In genomic region chr18:67151366-67151765, GRCh38 we compare ENCODE assay signal across 28 cellular contexts.
DNase-seq lines count a peak whose midpoint lies in the region; ATAC-seq and TF ChIP-seq lines count a peak whose summit lies in the region.
"Had no signal": no experiment of that assay in that cellular context is flagged by ENCODE, and none has a peak within 500 bp of the region (broad histone marks: within the 10 kb centered on the region; RNA-seq: fewer than 3 reads in every experiment).

No MANE protein-coding gene starts in this region.

- intact Hi-C loops in OCI-LY7 (cut with micrococcal nuclease; ENCODE audit: unreplicated experiment): no loop called here

- no peaks in the 10 kb centered on the region for H3K9me3 ChIP-seq in OCI-LY7 (ENCODE audit: low read length)
- H3K9me3 ChIP-seq: Peyer's patch, prostate gland, SJCRH30, upper lobe of left lung had no signal

- no peak overlapping the region for H2AFZ ChIP-seq in OCI-LY7 (ENCODE audit: low read length)

- H3K36me3 Mint-ChIP-seq in WTC11 (no peaks in the 10 kb centered on the region), neural crest cell (ENCODE audit: low read depth) (no peaks in the 10 kb centered on the region)
- H3K36me3 Mint-ChIP-seq in natural killer cell treated with Interleukin-12 subunit alpha and Interleukin-12 subunit beta and Interleukin-15 and Interleukin-18, amount 100 ng/mL, for 72 hours: no peaks in the 10 kb centered on the region
- H3K36me3 Mint-ChIP-seq: activated naive CD4-positive, alpha-beta T cell treated with anti-CD3 and anti-CD28 coated beads, Interleukin-2, amount 10 ng/mL, durations not matched to agents 7 days and 5 days had no signal

- H3K36me3 ChIP-seq in OCI-LY7 (ENCODE audit: insufficient read depth, low read length): no peaks in the 10 kb centered on the region
- H3K36me3 ChIP-seq: Peyer's patch, prostate gland, SJCRH30, upper lobe of left lung had no signal

- no peak overlapping the region for H3K27ac ChIP-seq in OCI-LY7 (ENCODE audit: low read depth, low read length, poor library complexity, severe bottlenecking)
- H3K27ac ChIP-seq: 22Rv1, Peyer's patch, prostate gland, SJCRH30, upper lobe of left lung had no signal

- H3K27me3 Mint-ChIP-seq in WTC11 (ENCODE audit: low read depth) (no peaks in the 10 kb centered on the region), neural crest cell (ENCODE audit: low read depth) (no peaks in the 10 kb centered on the region)
- H3K27me3 Mint-ChIP-seq in natural killer cell treated with Interleukin-12 subunit alpha and Interleukin-12 subunit beta and Interleukin-15 and Interleukin-18, amount 100 ng/mL, for 72 hours: no peaks in the 10 kb centered on the region
- H3K27me3 Mint-ChIP-seq: activated naive CD4-positive, alpha-beta T cell treated with anti-CD3 and anti-CD28 coated beads, Interleukin-2, amount 10 ng/mL, durations not matched to agents 7 days and 5 days had no signal

- no peaks in the 10 kb centered on the region for H3K9me3 Mint-ChIP-seq in WTC11
- peaks cover 4% of the 10 kb centered on the region for H3K9me3 Mint-ChIP-seq in neural crest cell
- peaks cover 9% of the 10 kb centered on the region for H3K9me3 Mint-ChIP-seq in natural killer cell treated with Interleukin-12 subunit alpha and Interleukin-12 subunit beta and Interleukin-15 and Interleukin-18, amount 100 ng/mL, for 72 hours
- H3K9me3 Mint-ChIP-seq: activated naive CD4-positive, alpha-beta T cell treated with anti-CD3 and anti-CD28 coated beads, Interleukin-2, amount 10 ng/mL, durations not matched to agents 7 days and 5 days; nephron progenitor cell had no signal

- CTCF ChIA-PET in WTC11 (lab: Charles Lee): no interaction called here
- CTCF ChIA-PET in OCI-LY7 (lab: Charles Lee; ENCODE audit: unreplicated experiment): no interaction called here

- peaks cover 19% of the 10 kb centered on the region for H3K4me1 Mint-ChIP-seq in WTC11
- H3K4me1 Mint-ChIP-seq in neural crest cell: peaks cover 25% of the 10 kb centered on the region
- H3K4me1 Mint-ChIP-seq in natural killer cell treated with Interleukin-12 subunit alpha and Interleukin-12 subunit beta and Interleukin-15 and Interleukin-18, amount 100 ng/mL, for 72 hours (ENCODE audit: low read depth in 2 of 2): no peaks in the 10 kb centered on the region
- H3K4me1 Mint-ChIP-seq: activated CD4-positive, alpha-beta T cell treated with anti-CD3 and anti-CD28 coated beads for 36 hours; activated naive CD4-positive, alpha-beta T cell treated with anti-CD3 and anti-CD28 coated beads, Interleukin-2, amount 10 ng/mL, durations not matched to agents 7 days and 5 days; nephron progenitor cell had no signal

- H3K4me3 Mint-ChIP-seq in WTC11 (no peak overlapping the region), neural crest cell (peak overlapping the region; percentile 22)
- H3K4me3 Mint-ChIP-seq in natural killer cell treated with Interleukin-12 subunit alpha and Interleukin-12 subunit beta and Interleukin-15 and Interleukin-18, amount 100 ng/mL, for 72 hours: no peak overlapping the region
- H3K4me3 Mint-ChIP-seq: activated CD4-positive, alpha-beta T cell treated with anti-CD3 and anti-CD28 coated beads for 36 hours; activated naive CD4-positive, alpha-beta T cell treated with anti-CD3 and anti-CD28 coated beads, Interleukin-2, amount 10 ng/mL, durations not matched to agents 7 days and 5 days; nephron progenitor cell had no signal

- no TSS peak for BruUV-seq in OCI-LY7 (replicated peaks; lab: Mats Ljungman, UMichigan)

- no peaks in the 10 kb centered on the region for H3K79me2 ChIP-seq in OCI-LY7 (ENCODE audit: insufficient read depth, low read depth, low read length)

- no peak overlapping the region for H3K4me3 ChIP-seq in OCI-LY7 (ENCODE audit: low read depth, low read length, poor library complexity, severe bottlenecking)
- H3K4me3 ChIP-seq: Peyer's patch, prostate gland, SJCRH30, upper lobe of left lung had no signal

- TF ChIP-seq CTCF in WTC11 (IDR thresholded peaks at IDR 0.05) (no peak), neural crest cell (conservative IDR thresholded peaks at IDR 0.05) (no peak), OCI-LY7 (conservative IDR thresholded peaks at IDR 0.05; ENCODE audit: low read length) (no peak)

- peak; percentile 85 for DNase-seq in Ammon's horn (ENCODE audit: low spot score)
- DNase-seq in WTC11 (ENCODE audit: low spot score): no peak
- DNase-seq in foreskin melanocyte: peak; percentile 96
- DNase-seq in neural crest cell (ENCODE audit: low read depth, low spot score): peak; percentile 19
- DNase-seq in OCI-LY7 (ENCODE audit: low spot score): no peak
- DNase-seq in natural killer cell treated with Interleukin-12 subunit alpha and Interleukin-12 subunit beta and Interleukin-15 and Interleukin-18, amount 100 ng/mL, for 72 hours (ENCODE audit: low spot score): no peak
- DNase-seq: activated CD4-positive, alpha-beta T cell treated with anti-CD3 and anti-CD28 coated beads for 36 hours; activated naive CD4-positive, alpha-beta T cell treated with anti-CD3 and anti-CD28 coated beads, Interleukin-2, amount 10 ng/mL, durations not matched to agents 7 days and 5 days; activated T-cell treated with anti-CD3 and anti-CD28 coated beads, Interleukin-2, amount 50 U/mL, for 1 hour; amniotic stem cell; central memory CD4-positive, alpha-beta T cell; DMS53; GDM1; KBM-7; left ventricle myocardium superior; NCI-H1417 treated with DMSO at 0.1 percent for 48 hours; NCI-H2107; NCI-H524 treated with DMSO at 0.1 percent for 48 hours; nephron progenitor cell; Peyer's patch; SJCRH30; stimulated activated CD8-positive, alpha-beta memory T cell treated with anti-CD3 and anti-CD28 coated beads, Interleukin-4, amount 100 ng/mL, for 48 hours; T-helper 1 cell; upper lobe of left lung had no signal

- peak; percentile 89 for ATAC-seq in WTC11
- no peak for ATAC-seq in HG02623 (IDR thresholded peaks at IDR 0.05; ENCODE audit: unreplicated experiment)
- no peak for ATAC-seq in HG02642 (IDR thresholded peaks at IDR 0.05; ENCODE audit: poor library complexity, unreplicated experiment)
- ATAC-seq in natural killer cell treated with Interleukin-12 subunit alpha and Interleukin-12 subunit beta and Interleukin-15 and Interleukin-18, amount 100 ng/mL, for 72 hours: no peak
- ATAC-seq: activated CD4-positive, alpha-beta T cell treated with anti-CD3 and anti-CD28 coated beads for 36 hours; left ventricle myocardium superior had no signal

- H4K20me1 ChIP-seq in OCI-LY7 (ENCODE audit: insufficient read depth, low read length): no peaks in the 10 kb centered on the region

- H3K27ac Mint-ChIP-seq in WTC11 (no peak overlapping the region), neural crest cell (ENCODE audit: unreplicated experiment) (peak overlapping the region; percentile 17)
- H3K27ac Mint-ChIP-seq in natural killer cell treated with Interleukin-12 subunit alpha and Interleukin-12 subunit beta and Interleukin-15 and Interleukin-18, amount 100 ng/mL, for 72 hours: no peak overlapping the region
- H3K27ac Mint-ChIP-seq: activated CD4-positive, alpha-beta T cell treated with anti-CD3 and anti-CD28 coated beads for 36 hours; activated naive CD4-positive, alpha-beta T cell treated with anti-CD3 and anti-CD28 coated beads, Interleukin-2, amount 10 ng/mL, durations not matched to agents 7 days and 5 days; nephron progenitor cell had no signal

- POLR2A ChIA-PET in WTC11 (lab: Charles Lee): no interaction called here
- POLR2A ChIA-PET in OCI-LY7 (lab: Charles Lee): no interaction called here

- H3K4me2 ChIP-seq in OCI-LY7 (ENCODE audit: low read length): no peak overlapping the region

- H3K9me2 ChIP-seq in OCI-LY7 (ENCODE audit: insufficient read depth, low read length): no peaks in the 10 kb centered on the region

- no peaks in the 10 kb centered on the region for H3K4me1 ChIP-seq in OCI-LY7 (ENCODE audit: insufficient read depth, low read length, poor library complexity, severe bottlenecking)
- H3K4me1 ChIP-seq: Peyer's patch, prostate gland, SJCRH30, upper lobe of left lung had no signal

TF ChIP-seq in WTC11, 78 proteins besides CTCF, POLR2A, EP300 and RAD21 (continues in another document):
- TF ChIP-seq PRRX2 (CRISPR knock-in tag; IDR thresholded peaks at IDR 0.05) (no peak), ZMAT4 (CRISPR knock-in tag; IDR thresholded peaks at IDR 0.05) (no peak), ZNF138 (CRISPR knock-in tag; conservative IDR thresholded peaks at IDR 0.05) (no peak), ERG (CRISPR knock-in tag; IDR thresholded peaks at IDR 0.05) (no peak), SMAD4 (CRISPR knock-in tag; IDR thresholded peaks at IDR 0.05) (no peak), USF2 (CRISPR knock-in tag; IDR thresholded peaks at IDR 0.05) (no peak)

Comparison
In these comparisons a context has a peak if more than half of its experiments do, and no peak if none do; other contexts are left out.
1. DNase-seq: peak in Ammon's horn (single experiment), foreskin melanocyte (single experiment) and neural crest cell (single experiment); none in WTC11 (single experiment), OCI-LY7 (single experiment) and natural killer cell treated with Interleukin-12 subunit alpha and Interleukin-12 subunit beta and Interleukin-15 and Interleukin-18, amount 100 ng/mL, for 72 hours (single experiment).